ENCODE assay signal across 10 cellular contexts in genomic region chr13:48448285-48448962, GRCh38. TPM values are rescaled to one million over a fixed set of nuclear protein-coding genes. Genes with fewer than 3 reads are reported as not detected.
DNase-seq lines count a peak whose midpoint lies in the region; ATAC-seq and TF ChIP-seq lines count a peak whose summit lies in the region.
"Had no signal": no experiment of that assay in that cellular context is flagged by ENCODE, and none has a peak within 500 bp of the region (broad histone marks: within the 10 kb centered on the region; RNA-seq: fewer than 3 reads in every experiment).

No MANE protein-coding gene starts in this region.

- no peaks in the 10 kb centered on the region for H4K20me1 ChIP-seq in PC-3 (ENCODE audit: low read length)
- H4K20me1 ChIP-seq in fibroblast of lung (ENCODE audit: control insufficient read depth, extremely low read depth, insufficient read depth, low read length): no peaks in the 10 kb centered on the region

- H3K27me3 Mint-ChIP-seq in activated naive CD4-positive, alpha-beta T cell treated with anti-CD3 and anti-CD28 coated beads, Interleukin-2, amount 10 ng/mL, durations not matched to agents 7 days and 5 days: no peaks in the 10 kb centered on the region

- ATAC-seq in PC-3: peak; percentile 17
- ATAC-seq in HG02759 (IDR thresholded peaks at IDR 0.05; ENCODE audit: unreplicated experiment): no peak

- peaks cover 3% of the 10 kb centered on the region for H3F3A ChIP-seq in PC-3 (ENCODE audit: low read length, unreplicated experiment)

- H3K27ac ChIP-seq in PC-3 (ENCODE audit: low read length) (peak overlapping the region; percentile 68), fibroblast of lung (ENCODE audit: insufficient read depth, low read length) (no peak overlapping the region), tibial artery (peak overlapping the region; percentile 6 to 32)
- H3K27ac ChIP-seq: VCaP had no signal

- peak overlapping the region; percentile 55 for H3K4me3 Mint-ChIP-seq in activated naive CD4-positive, alpha-beta T cell treated with anti-CD3 and anti-CD28 coated beads, Interleukin-2, amount 10 ng/mL, durations not matched to agents 7 days and 5 days

- no peak overlapping the region for H3K9ac ChIP-seq in PC-3 (ENCODE audit: low read length)
- H3K9ac ChIP-seq in fibroblast of lung (ENCODE audit: insufficient read depth, low read length): no peak overlapping the region

- H3K9me2 ChIP-seq in PC-3 (replicated peaks; ENCODE audit: low read length): no peaks in the 10 kb centered on the region

- TF ChIP-seq CTCF in PC-3 (conservative IDR thresholded peaks at IDR 0.05; ENCODE audit: low read depth, low read length) (no peak), fibroblast of lung (conservative IDR thresholded peaks at IDR 0.05 in 1 of 2, IDR thresholded peaks at IDR 0.05 in 1 of 2; ENCODE audit: low read depth in 1 of 2, low read length in 2 of 2) (no peak), tibial artery (IDR thresholded peaks at IDR 0.05) (no peak)

- H3K4me3 ChIP-seq in PC-3 (ENCODE audit: low read length): peak overlapping the region; percentile 10; the same call in 1 of the 2 replicates
- H3K4me3 ChIP-seq in fibroblast of lung (replicated peaks in 1 of 4; ENCODE audit: control extremely low read depth in 1 of 4, insufficient read depth in 1 of 4, low read depth in 3 of 4, low read length in 4 of 4): no peak overlapping the region
- H3K4me3 ChIP-seq in tibial artery: no peak overlapping the region

- H3K27ac Mint-ChIP-seq in activated naive CD4-positive, alpha-beta T cell treated with anti-CD3 and anti-CD28 coated beads, Interleukin-2, amount 10 ng/mL, durations not matched to agents 7 days and 5 days: peak overlapping the region; percentile 72

- H3K27me3 ChIP-seq in PC-3 (ENCODE audit: low read length) (no peaks in the 10 kb centered on the region), fibroblast of lung (ENCODE audit: control insufficient read depth, insufficient read depth, low read length) (no peaks in the 10 kb centered on the region), tibial artery (no peaks in the 10 kb centered on the region)

- H3K4me2 ChIP-seq in PC-3 (ENCODE audit: low read length) (peak overlapping the region; percentile 73), fibroblast of lung (ENCODE audit: extremely low read depth, insufficient read depth, low read length) (peak overlapping the region; percentile 60)

- no peak overlapping the region for H2AFZ ChIP-seq in PC-3 (ENCODE audit: low read length)
- H2AFZ ChIP-seq in fibroblast of lung (ENCODE audit: low read length): no peak overlapping the region

- H3K4me1 Mint-ChIP-seq in activated naive CD4-positive, alpha-beta T cell treated with anti-CD3 and anti-CD28 coated beads, Interleukin-2, amount 10 ng/mL, durations not matched to agents 7 days and 5 days: peaks cover 48% of the 10 kb centered on the region

- intact Hi-C loops in PC-3 (cut with micrococcal nuclease): loop anchor here (2.0 kb wide), 2 partner anchors 36 to 48 kb away; partner anchors contain the start of gene LPAR6
- intact Hi-C loops in tibial artery (cut with DNase I; ENCODE audit: low total_unique reads): no loop called here

- H3K4me1 ChIP-seq in PC-3 (ENCODE audit: insufficient read depth, low read length) (peaks cover 45% of the 10 kb centered on the region), fibroblast of lung (ENCODE audit: control insufficient read depth, extremely low read depth, insufficient read depth, low read length) (peaks cover 4% of the 10 kb centered on the region), tibial artery (peaks cover 0 to 50% (median 9%) of the 10 kb centered on the region in 4 donors)

- no TSS peak for BruUV-seq in PC-3 (replicated peaks; lab: Mats Ljungman, UMichigan)

- H3K36me3 Mint-ChIP-seq in activated naive CD4-positive, alpha-beta T cell treated with anti-CD3 and anti-CD28 coated beads, Interleukin-2, amount 10 ng/mL, durations not matched to agents 7 days and 5 days: peaks cover 55% of the 10 kb centered on the region

- peaks cover 26% of the 10 kb centered on the region for H3K9me3 Mint-ChIP-seq in activated naive CD4-positive, alpha-beta T cell treated with anti-CD3 and anti-CD28 coated beads, Interleukin-2, amount 10 ng/mL, durations not matched to agents 7 days and 5 days

- H3K36me3 ChIP-seq in PC-3 (ENCODE audit: low read depth, low read length): peaks cover 6% of the 10 kb centered on the region
- no peaks in the 10 kb centered on the region for H3K36me3 ChIP-seq in fibroblast of lung (ENCODE audit: control insufficient read depth, insufficient read depth, low read length)
- H3K36me3 ChIP-seq in tibial artery: peaks cover 0 to 4% (median 0%) of the 10 kb centered on the region in 3 donors

- no peaks in the 10 kb centered on the region for H3K79me2 ChIP-seq in PC-3 (ENCODE audit: low read length)
- H3K79me2 ChIP-seq in fibroblast of lung (ENCODE audit: control insufficient read depth, insufficient read depth, low read length): peaks cover 2% of the 10 kb centered on the region

- CTCF ChIA-PET in activated naive CD4-positive, alpha-beta T cell treated with anti-CD3 and anti-CD28 coated beads, Interleukin-2, amount 10 ng/mL, durations not matched to agents 7 days and 5 days (lab: Charles Lee): no interaction called here
- CTCF ChIA-PET in PC-3 (lab: Charles Lee): interaction anchor here (0.9 kb wide), 1 partner anchor 132 kb away, joined by 5 read pairs; no protein-coding TSS in a partner anchor

- H3K9me3 ChIP-seq in PC-3 (ENCODE audit: low read length): no peaks in the 10 kb centered on the region
- H3K9me3 ChIP-seq in fibroblast of lung (ENCODE audit: control insufficient read depth, insufficient read depth, low read depth, low read length): no peaks in the 10 kb centered on the region
- peaks cover 0 to 10% (median 0%) of the 10 kb centered on the region in 3 donors for H3K9me3 ChIP-seq in tibial artery

- no peak for DNase-seq in activated naive CD4-positive, alpha-beta T cell treated with anti-CD3 and anti-CD28 coated beads, Interleukin-2, amount 10 ng/mL, durations not matched to agents 7 days and 5 days
- DNase-seq in activated naive CD4-positive, alpha-beta T cell treated with Interleukin-2 at 50 U/mL for 16 hours: no peak
- DNase-seq in PC-3 (peak; percentile 2), fibroblast of lung (ENCODE audit: low read depth in 2 of 2) (peak in 1 of 2 donors; percentile 25), tibial artery (no peak), LoVo (ENCODE audit: low spot score) (no peak), hepatic stellate cell (ENCODE audit: low spot score) (no peak)
- DNase-seq: NCI-H2107 had no signal

- POLR2A ChIA-PET in PC-3 (lab: Charles Lee; ENCODE audit: unreplicated experiment): no interaction called here

RNA-seq across cellular contexts. Expression of gene LPAR6, which starts 35.5 kb away (rescaled TPM):
- total RNA-seq in PC-3 (2014; rRNA removed): 3.6 TPM in 2 replicates
- 4.9 and 7.6 TPM in 2 replicates for total RNA-seq in fibroblast of lung
- polyA plus RNA-seq in fibroblast of lung: 3.6 and 6.8 TPM in 2 replicates
- 3.0 and 4.6 TPM in 2 replicates for polyA plus RNA-seq in fibroblast of lung (2012)
- polyA minus RNA-seq in fibroblast of lung (ENCODE audit: low replicate concordance): 0.44 TPM in 1 of 2 replicates, not detected in the other
